ENCODE assay signal across 19 cellular contexts in genomic region chr4:7371122-7371941, GRCh38.
DNase-seq lines count a peak whose midpoint lies in the region; ATAC-seq, FAIRE-seq and TF ChIP-seq lines count a peak whose summit lies in the region.
"Had no signal": no experiment of that assay in that cellular context is flagged by ENCODE, and none has a peak within 500 bp of the region (broad histone marks: within the 10 kb centered on the region; RNA-seq: fewer than 3 reads in every experiment).

No MANE protein-coding gene starts in this region.

- no peaks in the 10 kb centered on the region for H3K4me1 Mint-ChIP-seq in activated naive CD4-positive, alpha-beta T cell treated with anti-CD3 and anti-CD28 coated beads for 36 hours (ENCODE audit: low read depth)
- H3K4me1 Mint-ChIP-seq in CD4-positive, alpha-beta memory T cell, result peaks cover 0 to 2% (median 0%) of the 10 kb centered on the region in 4 donors
- H3K4me1 Mint-ChIP-seq: activated naive CD8-positive, alpha-beta T cell treated with anti-CD3 and anti-CD28 coated beads, Interleukin-2, amount 50 U/mL, for 24 hours had no signal

- H3K23ac ChIP-seq in IMR-90 (ENCODE audit: low read depth, low read length), result no peak overlapping the region

- H3K79me1 ChIP-seq in IMR-90 (ENCODE audit: low read depth in 1 of 2, low read length in 2 of 2), result no peaks in the 10 kb centered on the region

- no peak overlapping the region for H2BK5ac ChIP-seq in IMR-90 (ENCODE audit: low read depth, low read length, poor library complexity, severe bottlenecking)

- peak overlapping the region; percentile 82 for H3K27ac ChIP-seq in BLaER1
- H3K27ac ChIP-seq in IMR-90 (ENCODE audit: insufficient read depth, low read length), result no peak overlapping the region
- peak overlapping the region; percentile 69 for H3K27ac ChIP-seq in neural cell (ENCODE audit: low read length)
- H3K27ac ChIP-seq in effector memory CD4-positive, alpha-beta T cell (ENCODE audit: insufficient read depth, low read length, poor library complexity, severe bottlenecking), result no peak overlapping the region
- H3K27ac ChIP-seq in CD4-positive, alpha-beta memory T cell (ENCODE audit: low read depth, low read length), result no peak overlapping the region
- H3K27ac ChIP-seq: colonic mucosa, right lobe of liver, upper lobe of left lung had no signal

- H4K20me1 ChIP-seq in BLaER1 (no peaks in the 10 kb centered on the region), IMR-90 (ENCODE audit: insufficient read depth, low read length) (no peaks in the 10 kb centered on the region; the same call in 1 of the 2 replicates), neural cell (ENCODE audit: insufficient read depth) (no peaks in the 10 kb centered on the region)

- H3K9me2 ChIP-seq in neural cell (ENCODE audit: insufficient read depth, low read length), result no peaks in the 10 kb centered on the region

- H4K8ac ChIP-seq in IMR-90 (ENCODE audit: low read depth in 2 of 2, low read length in 2 of 2), result no peak overlapping the region

- in situ Hi-C loops in IMR-90 (cut with MboI; ENCODE audit: low sequenced_read_pairs), result no loop called here

- no peak overlapping the region for H3K4me3 Mint-ChIP-seq in activated naive CD4-positive, alpha-beta T cell treated with anti-CD3 and anti-CD28 coated beads for 36 hours
- no peak overlapping the region for H3K4me3 Mint-ChIP-seq in CD4-positive, alpha-beta memory T cell
- H3K4me3 Mint-ChIP-seq: activated naive CD8-positive, alpha-beta T cell treated with anti-CD3 and anti-CD28 coated beads, Interleukin-2, amount 50 U/mL, for 24 hours; activated T-cell treated with anti-CD3 and anti-CD28 coated beads, Interleukin-2, amount 50 U/mL, for 72 hours; naive thymus-derived CD4-positive, alpha-beta T cell had no signal

- H3K27me3 Mint-ChIP-seq in activated naive CD4-positive, alpha-beta T cell treated with anti-CD3 and anti-CD28 coated beads for 36 hours (ENCODE audit: low read depth), result peaks cover 6% of the 10 kb centered on the region
- peaks cover 12 to 16% of the 10 kb centered on the region in 2 donors for H3K27me3 Mint-ChIP-seq in CD4-positive, alpha-beta memory T cell

- no peak overlapping the region for H3K18ac ChIP-seq in IMR-90 (ENCODE audit: low read depth, low read length)

- no peaks in the 10 kb centered on the region for H3K79me2 ChIP-seq in neural cell (replicated peaks; ENCODE audit: insufficient read depth, low read length)

- H3K9ac ChIP-seq in BLaER1 (peak overlapping the region; percentile 67), IMR-90 (ENCODE audit: low read depth, low read length) (no peak overlapping the region), neural cell (ENCODE audit: low read length) (peak overlapping the region; percentile 36)

- intact Hi-C loops in IMR-90 (cut with micrococcal nuclease), result no loop called here
- intact Hi-C loops in activated naive CD4-positive, alpha-beta T cell treated with anti-CD3 and anti-CD28 coated beads for 36 hours (cut with micrococcal nuclease), result no loop called here
- intact Hi-C loops in CD4-positive, alpha-beta memory T cell (cut with micrococcal nuclease), result no loop called here

- H3K9me1 ChIP-seq in IMR-90 (ENCODE audit: insufficient read depth, low read length), result no peaks in the 10 kb centered on the region

- H3K4me2 ChIP-seq in BLaER1 (peak overlapping the region; percentile 98), IMR-90 (ENCODE audit: low read depth, low read length) (no peak overlapping the region), neural cell (ENCODE audit: low read length) (no peak overlapping the region)

- TF ChIP-seq RAD21 in IMR-90 (IDR thresholded peaks at IDR 0.05; ENCODE audit: low read length) (no peak), neural cell (conservative IDR thresholded peaks at IDR 0.05) (no peak)

- H2BK120ac ChIP-seq in IMR-90 (ENCODE audit: low read depth, low read length), result no peak overlapping the region

- H3K36me3 ChIP-seq in BLaER1, result no peaks in the 10 kb centered on the region
- H3K36me3 ChIP-seq in IMR-90 (ENCODE audit: control insufficient read depth, insufficient read depth, low read length), result no peaks in the 10 kb centered on the region
- H3K36me3 ChIP-seq in bronchial epithelial cell (ENCODE audit: control insufficient read depth, insufficient read depth, low read length), result no peaks in the 10 kb centered on the region
- H3K36me3 ChIP-seq in neural cell (ENCODE audit: insufficient read depth, low read length), result no peaks in the 10 kb centered on the region
- H3K36me3 ChIP-seq in effector memory CD4-positive, alpha-beta T cell (ENCODE audit: control insufficient read depth, insufficient read depth, low read length), result no peaks in the 10 kb centered on the region
- H3K36me3 ChIP-seq in CD4-positive, alpha-beta memory T cell (ENCODE audit: insufficient read depth, low read length), result no peaks in the 10 kb centered on the region
- H3K36me3 ChIP-seq: colonic mucosa, right lobe of liver, upper lobe of left lung had no signal

- BruUV-seq in IMR-90 (replicated peaks; lab: Mats Ljungman, UMichigan), result no TSS peak

- no peak overlapping the region for H3K56ac ChIP-seq in IMR-90 (ENCODE audit: extremely low read depth, insufficient read depth, low read length)

- H3K9me3 Mint-ChIP-seq in activated naive CD4-positive, alpha-beta T cell treated with anti-CD3 and anti-CD28 coated beads for 36 hours, result no peaks in the 10 kb centered on the region
- H3K9me3 Mint-ChIP-seq in CD4-positive, alpha-beta memory T cell, result no peaks in the 10 kb centered on the region
- H3K9me3 Mint-ChIP-seq: activated naive CD8-positive, alpha-beta T cell treated with anti-CD3 and anti-CD28 coated beads, Interleukin-2, amount 50 U/mL, for 24 hours; activated T-cell treated with anti-CD3 and anti-CD28 coated beads, Interleukin-2, amount 50 U/mL, for 72 hours had no signal

- no peak overlapping the region for H4K5ac ChIP-seq in IMR-90 (ENCODE audit: low read depth, low read length)

- H2AFZ ChIP-seq in IMR-90 (replicated peaks; ENCODE audit: low read length, poor library complexity) (no peak overlapping the region), neural cell (ENCODE audit: low read depth, low read length) (no peak overlapping the region)

- H3K27me3 ChIP-seq in BLaER1 (no peaks in the 10 kb centered on the region), IMR-90 (ENCODE audit: control insufficient read depth, insufficient read depth, low read length) (peaks cover 47% of the 10 kb centered on the region), bronchial epithelial cell (ENCODE audit: control insufficient read depth, insufficient read depth, low read length) (peaks cover 5% of the 10 kb centered on the region), neural cell (ENCODE audit: insufficient read depth, low read depth, low read length) (no peaks in the 10 kb centered on the region)
- peaks cover 3% of the 10 kb centered on the region for H3K27me3 ChIP-seq in effector memory CD4-positive, alpha-beta T cell (replicated peaks; ENCODE audit: control insufficient read depth, insufficient read depth, low read length, poor library complexity, severe bottlenecking)
- no peaks in the 10 kb centered on the region for H3K27me3 ChIP-seq in CD4-positive, alpha-beta memory T cell (ENCODE audit: insufficient read depth, low read length)
- H3K27me3 ChIP-seq: colonic mucosa, right lobe of liver, upper lobe of left lung had no signal

- no peak overlapping the region for H4K91ac ChIP-seq in IMR-90 (ENCODE audit: insufficient read depth, low read depth, low read length)

- no peak overlapping the region for H2BK15ac ChIP-seq in IMR-90 (ENCODE audit: low read depth, low read length)

- POLR2A ChIA-PET in IMR-90 (lab: Charles Lee; ENCODE audit: unreplicated experiment), result interaction anchor here (0.5 kb wide), 1 partner anchor 47 kb away, joined by 3 read pairs; no protein-coding TSS in a partner anchor
- POLR2A ChIA-PET in CD4-positive, alpha-beta memory T cell (lab: Charles Lee; ENCODE audit: partially characterized antibody), result no interaction called here

- no peak for TF ChIP-seq CTCF in IMR-90 (conservative IDR thresholded peaks at IDR 0.05; ENCODE audit: low read depth, low read length)
- TF ChIP-seq CTCF in bronchial epithelial cell (IDR thresholded peaks at IDR 0.05; ENCODE audit: insufficient read depth, low read length, severe bottlenecking), result no peak
- no peak for TF ChIP-seq CTCF in neural cell (IDR thresholded peaks at IDR 0.05; ENCODE audit: poor library complexity, severe bottlenecking)

- peaks cover 99% of the 10 kb centered on the region for H3K4me1 ChIP-seq in BLaER1
- no peaks in the 10 kb centered on the region for H3K4me1 ChIP-seq in IMR-90 (ENCODE audit: control insufficient read depth, insufficient read depth, low read length)
- no peaks in the 10 kb centered on the region for H3K4me1 ChIP-seq in effector memory CD4-positive, alpha-beta T cell (ENCODE audit: control insufficient read depth, insufficient read depth, low read length, poor library complexity, severe bottlenecking)
- no peaks in the 10 kb centered on the region for H3K4me1 ChIP-seq in CD4-positive, alpha-beta memory T cell (ENCODE audit: insufficient read depth, low read length)
- H3K4me1 ChIP-seq: colonic mucosa, right lobe of liver had no signal

- no peak for FAIRE-seq in bronchial epithelial cell (lab: Jason Lieb, UNC)
- FAIRE-seq: GM12892 had no signal

- no peak overlapping the region for H3K27ac Mint-ChIP-seq in activated naive CD4-positive, alpha-beta T cell treated with anti-CD3 and anti-CD28 coated beads for 36 hours
- H3K27ac Mint-ChIP-seq in CD4-positive, alpha-beta memory T cell, result no peak overlapping the region
- H3K27ac Mint-ChIP-seq: activated naive CD8-positive, alpha-beta T cell treated with anti-CD3 and anti-CD28 coated beads, Interleukin-2, amount 50 U/mL, for 24 hours; activated T-cell treated with anti-CD3 and anti-CD28 coated beads, Interleukin-2, amount 50 U/mL, for 72 hours; naive thymus-derived CD4-positive, alpha-beta T cell had no signal

- no peak overlapping the region for H3K14ac ChIP-seq in IMR-90 (replicated peaks; ENCODE audit: low read depth, low read length)

- 76% methylated on average over 19 of the region's 33 CpGs; no CpG with 5 or more reads in 1 of the 2 experiments for WGBS in IMR-90 (ENCODE audit: extremely low coverage in 2 of 2, insufficient read length in 1 of 2), 2 experiments

- CTCF ChIA-PET in IMR-90 (lab: Yijun Ruan, JAX), result no interaction called here
- CTCF ChIA-PET in activated naive CD4-positive, alpha-beta T cell treated with anti-CD3 and anti-CD28 coated beads for 36 hours (lab: Charles Lee), result no interaction called here
- CTCF ChIA-PET in CD4-positive, alpha-beta memory T cell (lab: Charles Lee; ENCODE audit: partially characterized antibody), result no interaction called here

- no peak overlapping the region for H3K4me3 ChIP-seq in BLaER1
- no peak overlapping the region for H3K4me3 ChIP-seq in IMR-90 (ENCODE audit: insufficient read depth, low read depth, low read length)
- H3K4me3 ChIP-seq in bronchial epithelial cell (ENCODE audit: low read depth, low read length), result no peak overlapping the region
- peak overlapping the region; percentile 39 for H3K4me3 ChIP-seq in neural cell (ENCODE audit: low read length)
- no peak overlapping the region for H3K4me3 ChIP-seq in effector memory CD4-positive, alpha-beta T cell (ENCODE audit: insufficient read depth, low read depth, low read length, poor library complexity, severe bottlenecking)
- no peak overlapping the region for H3K4me3 ChIP-seq in CD4-positive, alpha-beta memory T cell (ENCODE audit: low read length in 2 of 2)
- H3K4me3 ChIP-seq: colonic mucosa, right lobe of liver, upper lobe of left lung had no signal

- H3K36me3 Mint-ChIP-seq in activated naive CD4-positive, alpha-beta T cell treated with anti-CD3 and anti-CD28 coated beads for 36 hours (ENCODE audit: low read depth), result no peaks in the 10 kb centered on the region
- H3K36me3 Mint-ChIP-seq in CD4-positive, alpha-beta memory T cell, result no peaks in the 10 kb centered on the region
- H3K36me3 Mint-ChIP-seq: naive thymus-derived CD4-positive, alpha-beta T cell had no signal

- H3K9me3 ChIP-seq in BLaER1, result no peaks in the 10 kb centered on the region
- no peaks in the 10 kb centered on the region for H3K9me3 ChIP-seq in IMR-90 (ENCODE audit: control insufficient read depth, insufficient read depth, low read length)
- no peaks in the 10 kb centered on the region for H3K9me3 ChIP-seq in neural cell (ENCODE audit: low read length)
- no peaks in the 10 kb centered on the region for H3K9me3 ChIP-seq in effector memory CD4-positive, alpha-beta T cell (ENCODE audit: control insufficient read depth, low read length)
- no peaks in the 10 kb centered on the region for H3K9me3 ChIP-seq in CD4-positive, alpha-beta memory T cell (ENCODE audit: control insufficient read depth in 1 of 2, low read length in 2 of 2)
- H3K9me3 ChIP-seq: colonic mucosa, right lobe of liver, upper lobe of left lung had no signal

- H2AK5ac ChIP-seq in IMR-90 (ENCODE audit: low read depth, low read length), result no peak overlapping the region

- ATAC-seq in IMR-90 (ENCODE audit: low read depth) (peak; percentile 72), GM18870 (IDR thresholded peaks at IDR 0.05; ENCODE audit: unreplicated experiment) (no peak)
- ATAC-seq: activated naive CD8-positive, alpha-beta T cell treated with anti-CD3 and anti-CD28 coated beads, Interleukin-2, amount 50 U/mL, for 24 hours; activated T-cell treated with anti-CD3 and anti-CD28 coated beads, Interleukin-2, amount 50 U/mL, for 72 hours; esophagus mucosa; naive thymus-derived CD4-positive, alpha-beta T cell; right lobe of liver had no signal

- no peak overlapping the region for H2BK20ac ChIP-seq in IMR-90 (ENCODE audit: low read depth, low read length)

- TF ChIP-seq POLR2A in IMR-90 (IDR thresholded peaks at IDR 0.05; ENCODE audit: low read depth, low read length), result no peak

- no peak overlapping the region for H3K4ac ChIP-seq in IMR-90 (ENCODE audit: low read depth, low read length)

- dilution Hi-C loops in IMR-90 (cut with HindIII; ENCODE audit: low sequenced_read_pairs, unreplicated experiment), result no loop called here

- H3F3A ChIP-seq in neural cell (ENCODE audit: insufficient read depth, low read length, poor library complexity, severe bottlenecking), result no peaks in the 10 kb centered on the region

- TF ChIP-seq EP300 in neural cell (conservative IDR thresholded peaks at IDR 0.05; ENCODE audit: poor library complexity, severe bottlenecking), result no peak

- DNase-seq in IMR-90 (peak; percentile 33), bronchial epithelial cell (ENCODE audit: low read depth) (peak; percentile 8)
- no peak for DNase-seq in effector memory CD4-positive, alpha-beta T cell
- no peak for DNase-seq in activated naive CD4-positive, alpha-beta T cell treated with anti-CD3 and anti-CD28 coated beads for 36 hours
- DNase-seq in CD4-positive, alpha-beta memory T cell, result no peak
- DNase-seq: activated naive CD8-positive, alpha-beta T cell treated with anti-CD3 and anti-CD28 coated beads, Interleukin-2, amount 50 U/mL, for 24 hours; activated T-cell treated with anti-CD3 and anti-CD28 coated beads, Interleukin-2, amount 50 U/mL, for 72 hours; colonic mucosa; hypothalamus; naive thymus-derived CD4-positive, alpha-beta T cell; NCI-H1092 treated with DMSO at 0.1 percent for 48 hours; stimulated activated CD4-positive, alpha-beta T cell treated with anti-CD3 and anti-CD28 coated beads, Interleukin-4, amount 100 ng/mL, for 4 hours; upper lobe of left lung had no signal

- H2AK9ac ChIP-seq in IMR-90 (replicated peaks; ENCODE audit: low read depth, low read length, poor library complexity), result no peak overlapping the region

Comparison
In these comparisons a context has a peak if more than half of its experiments do, and no peak if none do; other contexts are left out.
1. H3K27ac ChIP-seq: peak in BLaER1 (single experiment) and neural cell (single experiment); none in IMR-90 (single experiment), effector memory CD4-positive, alpha-beta T cell (single experiment) and CD4-positive, alpha-beta memory T cell (single experiment).
2. DNase-seq: peak in IMR-90 (single experiment) and bronchial epithelial cell (single experiment); none in effector memory CD4-positive, alpha-beta T cell (0 of 3), activated naive CD4-positive, alpha-beta T cell treated with anti-CD3 and anti-CD28 coated beads for 36 hours (single experiment) and CD4-positive, alpha-beta memory T cell (0 of 5).